Comparison of ENCODE assay signal across 17 cellular contexts in genomic region chr3:152650177-152650576, GRCh38.
DNase-seq lines count a peak whose midpoint lies in the region; ATAC-seq lines count a peak whose summit lies in the region.
"Had no signal": no experiment of that assay in that cellular context is flagged by ENCODE, and none has a peak within 500 bp of the region (broad histone marks: within the 10 kb centered on the region; RNA-seq: fewer than 3 reads in every experiment).

No MANE protein-coding gene starts in this region.

- no peak overlapping the region for H3K4ac ChIP-seq in neuronal stem cell (ENCODE audit: low read length)

- no peaks in the 10 kb centered on the region for H3K36me3 ChIP-seq in neuronal stem cell (replicated peaks in 1 of 2; ENCODE audit: control insufficient read depth in 2 of 2, insufficient read depth in 2 of 2, low read length in 2 of 2)
- H3K36me3 ChIP-seq: SJSA1 had no signal

- no peak overlapping the region for H2BK12ac ChIP-seq in neuronal stem cell (ENCODE audit: low read length)

- H3K9ac ChIP-seq in neuronal stem cell (ENCODE audit: low read depth, low read length, poor library complexity), result no peak overlapping the region

- H3K4me1 Mint-ChIP-seq in activated T-helper 17 cell treated with anti-CD3 and anti-CD28 coated beads, Interleukin-2, amount 50 U/mL, for 72 hours, result no peaks in the 10 kb centered on the region

- H3K4me3 ChIP-seq in neuronal stem cell (ENCODE audit: low read length in 2 of 2), result no peak overlapping the region
- H3K4me3 ChIP-seq: lung, SJSA1 had no signal

- H3K4me2 ChIP-seq in neuronal stem cell (ENCODE audit: insufficient read depth, low read length, poor library complexity, severe bottlenecking), result no peak overlapping the region

- H2BK15ac ChIP-seq in neuronal stem cell (ENCODE audit: low read length), result no peak overlapping the region

- no peak overlapping the region for H2BK120ac ChIP-seq in neuronal stem cell (ENCODE audit: low read depth, low read length)

- no CpG with 5 or more reads among the region's 4 CpGs for WGBS in neuronal stem cell (ENCODE audit: extremely low coverage in 2 of 2, insufficient read length in 2 of 2, insufficient replicate concordance in 1 of 2), 2 donors

- no peaks in the 10 kb centered on the region for H3K9me3 Mint-ChIP-seq in activated T-helper 17 cell treated with anti-CD3 and anti-CD28 coated beads, Interleukin-2, amount 50 U/mL, for 72 hours
- H3K9me3 Mint-ChIP-seq: H9 had no signal

- no peak overlapping the region for H4K91ac ChIP-seq in neuronal stem cell (ENCODE audit: low read depth, low read length, poor library complexity)

- H2AK5ac ChIP-seq in neuronal stem cell (ENCODE audit: low read depth, low read length), result no peak overlapping the region

- H3K9me3 ChIP-seq in neuronal stem cell (replicated peaks in 1 of 2; ENCODE audit: control insufficient read depth in 2 of 2, insufficient read depth in 1 of 2, low read depth in 1 of 2, low read length in 2 of 2), result peaks cover 0 to 1% of the 10 kb centered on the region in 2 donors
- H3K9me3 ChIP-seq: SJSA1 had no signal

- no peak for ATAC-seq in activated T-helper 17 cell treated with anti-CD3 and anti-CD28 coated beads, Interleukin-2, amount 50 U/mL, for 72 hours (replicated peaks)
- ATAC-seq in HG02938 (IDR thresholded peaks at IDR 0.05; ENCODE audit: unreplicated experiment), result no peak

- no peak overlapping the region for H3K27ac Mint-ChIP-seq in activated T-helper 17 cell treated with anti-CD3 and anti-CD28 coated beads, Interleukin-2, amount 50 U/mL, for 72 hours
- H3K27ac Mint-ChIP-seq: H9 had no signal

- H3K27me3 ChIP-seq in neuronal stem cell (ENCODE audit: control insufficient read depth in 3 of 3, insufficient read depth in 3 of 3, low read depth in 1 of 3, low read length in 3 of 3), result no peaks in the 10 kb centered on the region

- H4K8ac ChIP-seq in neuronal stem cell (ENCODE audit: low read depth, low read length), result no peak overlapping the region

- H2BK5ac ChIP-seq in neuronal stem cell (ENCODE audit: low read length), result no peak overlapping the region

- H3K79me1 ChIP-seq in neuronal stem cell (ENCODE audit: low read depth, low read length), result no peaks in the 10 kb centered on the region

- H3K27ac ChIP-seq in neuronal stem cell (replicated peaks; ENCODE audit: low read length), result no peak overlapping the region
- H3K27ac ChIP-seq: epithelial cell of prostate, HL-60, SJSA1 had no signal

- no peak overlapping the region for H3K4me3 Mint-ChIP-seq in activated T-helper 17 cell treated with anti-CD3 and anti-CD28 coated beads, Interleukin-2, amount 50 U/mL, for 72 hours
- H3K4me3 Mint-ChIP-seq: H9 had no signal

- in situ Hi-C loops in SK-MEL-5 (cut with HindIII; ENCODE audit: low pct_unique_long_range_greater_than_20kb, low sequenced_read_pairs), result no loop called here

- peaks cover 0 to 12% of the 10 kb centered on the region in 2 donors for H3K4me1 ChIP-seq in neuronal stem cell (ENCODE audit: control insufficient read depth in 2 of 2, insufficient read depth in 1 of 2, low read depth in 1 of 2, low read length in 2 of 2)
- H3K4me1 ChIP-seq: SJSA1 had no signal

- peak overlapping the region; percentile 25 for H2AFZ ChIP-seq in neuronal stem cell (ENCODE audit: low read length)

- DNase-seq in COLO829 (ENCODE audit: low spot score) (peak; percentile 93), SK-MEL-5 (ENCODE audit: low read depth, low spot score) (peak; percentile 85), foreskin melanocyte (peak; percentile 70), neuronal stem cell (ENCODE audit: low spot score) (no peak), MV-4-11 (lab: John Stamatoyannopoulos, UW) (no peak), AML-193 (lab: John Stamatoyannopoulos, UW) (no peak)
- DNase-seq: activated CD8-positive, alpha-beta memory T cell treated with anti-CD3 and anti-CD28 coated beads for 24 hours; cerebellar nuclear complex; H9; Karpas-422; NCI-H1930 had no signal

- H3K27me3 Mint-ChIP-seq in activated T-helper 17 cell treated with anti-CD3 and anti-CD28 coated beads, Interleukin-2, amount 50 U/mL, for 72 hours, result peaks cover 21% of the 10 kb centered on the region

- no peak overlapping the region for H3K14ac ChIP-seq in neuronal stem cell (ENCODE audit: low read length)

- no peaks in the 10 kb centered on the region for H3K36me3 Mint-ChIP-seq in activated T-helper 17 cell treated with anti-CD3 and anti-CD28 coated beads, Interleukin-2, amount 50 U/mL, for 72 hours (ENCODE audit: low read depth)

- H3K23ac ChIP-seq in neuronal stem cell (ENCODE audit: low read depth, low read length, poor library complexity), result no peak overlapping the region

- no peak overlapping the region for H3K18ac ChIP-seq in neuronal stem cell (ENCODE audit: low read length)

Comparison
In these comparisons a context has a peak if more than half of its experiments do, and no peak if none do; other contexts are left out.
1. DNase-seq: peak in COLO829 (single experiment), SK-MEL-5 (single experiment) and foreskin melanocyte (single experiment); none in neuronal stem cell (single experiment), MV-4-11 (single experiment) and AML-193 (0 of 2).